Comparison of ENCODE assay signal across 23 cellular contexts in the genomic region with DNA sequence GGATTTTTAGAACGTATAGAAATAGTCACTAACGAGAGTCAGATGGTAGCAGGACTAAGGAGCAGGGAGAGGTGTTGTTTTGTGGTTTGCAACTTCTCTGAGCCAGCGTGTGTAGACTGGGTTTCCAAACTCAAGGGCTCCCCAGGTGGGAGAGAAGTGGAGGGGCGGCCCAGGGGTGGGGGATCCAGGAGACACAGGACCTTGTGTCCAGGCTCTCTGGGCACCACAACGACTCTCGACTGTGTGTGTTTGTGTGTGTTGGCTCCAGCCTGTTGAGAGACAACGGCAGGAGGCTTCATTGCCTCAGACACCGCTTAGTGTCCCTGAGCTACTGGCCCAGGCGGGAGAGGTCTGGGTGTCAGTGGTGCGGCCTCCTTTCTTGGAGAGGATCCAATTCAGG. TPM values are rescaled to one million over a fixed set of nuclear protein-coding genes. Genes with fewer than 3 reads are reported as not detected.
A peak's percentile ranks its signal among the peaks of the same experiment; 100 is the strongest.
DNase-seq lines count a peak whose midpoint lies in the region; FAIRE-seq and TF ChIP-seq lines count a peak whose summit lies in the region.
"Had no signal": no experiment of that assay in that cellular context is flagged by ENCODE, and none has a peak within 500 bp of the region (broad histone marks: within the 10 kb centered on the region; RNA-seq: fewer than 3 reads in every experiment).

No MANE protein-coding gene starts in this region.

- no peak overlapping the region for H2BK120ac ChIP-seq in H1 (replicated peaks; ENCODE audit: low read depth, low read length)
- no peak overlapping the region for H2BK120ac ChIP-seq in neuronal stem cell (ENCODE audit: low read depth, low read length)

- H3K9me3 ChIP-seq in H1 (ENCODE audit: insufficient read depth in 2 of 2, low read depth in 1 of 2, low read length in 1 of 2) = no peaks in the 10 kb centered on the region; a peak in 1 of 4 replicates
- peaks cover 0 to 5% of the 10 kb centered on the region in 2 donors for H3K9me3 ChIP-seq in neuronal stem cell (replicated peaks in 1 of 2; ENCODE audit: control insufficient read depth in 2 of 2, insufficient read depth in 1 of 2, low read depth in 1 of 2, low read length in 2 of 2)

- peak; percentile 28 for DNase-seq in activated effector memory CD4-positive, alpha-beta T cell treated with anti-CD3 and anti-CD28 coated beads, Interleukin-2, amount 50 U/mL, for 16 hours
- no peak for DNase-seq in activated effector memory CD4-positive, alpha-beta T cell treated with Interleukin-2 at 50 U/mL for 16 hours
- DNase-seq in H1 (ENCODE audit: low read depth in 1 of 2, low spot score in 2 of 2) (no peak), neuronal stem cell (ENCODE audit: low spot score) (no peak), ureter (ENCODE audit: low spot score) (peak; percentile 31), RPMI8226 (no peak), NCI-H524 (lab: John Stamatoyannopoulos, UW) (no peak), nucleus accumbens (lab: John Stamatoyannopoulos, UW) (no peak)
- DNase-seq: GOT3, IMR-90, NCI-H1105 treated with DMSO at 0.1 percent for 48 hours, NCI-H2029 treated with DMSO at 0.1 percent for 48 hours, NCI-H2171 treated with DMSO at 0.1 percent for 48 hours, NCI-H526, Right ventricle myocardium superior had no signal

- H3K27me3 ChIP-seq in H1 (replicated peaks in 1 of 4; ENCODE audit: control insufficient read depth in 3 of 4, extremely low read depth in 1 of 4, insufficient read depth in 3 of 4, low read length in 3 of 4) (no peaks in the 10 kb centered on the region), neuronal stem cell (ENCODE audit: control insufficient read depth in 3 of 3, insufficient read depth in 3 of 3, low read depth in 1 of 3, low read length in 3 of 3) (no peaks in the 10 kb centered on the region)

- no peak overlapping the region for H3K14ac ChIP-seq in H1 (ENCODE audit: insufficient read length)
- H3K14ac ChIP-seq in neuronal stem cell (ENCODE audit: low read length) = no peak overlapping the region

- H3K4ac ChIP-seq in H1 (replicated peaks; ENCODE audit: insufficient read length, low read depth, low read length) = no peak overlapping the region
- H3K4ac ChIP-seq in neuronal stem cell (ENCODE audit: low read length) = no peak overlapping the region

- H4K8ac ChIP-seq in H1 (ENCODE audit: extremely low read depth, insufficient read depth, low read length) (0 out of 2 replicates have a peak overlapping the region, but pooled peaks have one; percentile 4), neuronal stem cell (ENCODE audit: low read depth, low read length) (no peak overlapping the region)

- no peak overlapping the region for H2BK12ac ChIP-seq in H1 (ENCODE audit: low read depth, low read length)
- H2BK12ac ChIP-seq in neuronal stem cell (ENCODE audit: low read length) = no peak overlapping the region

- H3K18ac ChIP-seq in H1 (ENCODE audit: extremely low read depth, low read length) (no peak overlapping the region), neuronal stem cell (ENCODE audit: low read length) (peak overlapping the region; percentile 18)

- H3K79me2 ChIP-seq in H1 (ENCODE audit: control insufficient read depth in 1 of 2, insufficient read depth in 2 of 2, low read length in 2 of 2) = no peaks in the 10 kb centered on the region

- TF ChIP-seq POLR2A in H1 (IDR thresholded peaks at IDR 0.05; ENCODE audit: control extremely low read depth in 1 of 2, low read depth in 2 of 2, low read length in 2 of 2) = no peak

- no peak overlapping the region for H2BK5ac ChIP-seq in H1 (ENCODE audit: low read depth, low read length)
- H2BK5ac ChIP-seq in neuronal stem cell (ENCODE audit: low read length) = no peak overlapping the region

- H4K91ac ChIP-seq in H1 (replicated peaks; ENCODE audit: insufficient read length, low read length) = no peak overlapping the region
- H4K91ac ChIP-seq in neuronal stem cell (ENCODE audit: low read depth, low read length, poor library complexity) = no peak overlapping the region

- POLR2A ChIA-PET in H1 (lab: Charles Lee; ENCODE audit: partially characterized antibody) = no interaction called here

- H3K27ac ChIP-seq in H1 (ENCODE audit: low read depth, low read length) = no peak overlapping the region
- no peak overlapping the region for H3K27ac ChIP-seq in neuronal stem cell (replicated peaks; ENCODE audit: low read length)
- H3K27ac ChIP-seq: 22Rv1, C4-2B, KMS-11 had no signal

- no peak overlapping the region for H4K5ac ChIP-seq in H1 (ENCODE audit: insufficient read length, low read depth, low read length)

- H2AFZ ChIP-seq in H1 (ENCODE audit: low read length) = no peak overlapping the region
- H2AFZ ChIP-seq in neuronal stem cell (ENCODE audit: low read length) = no peak overlapping the region

- no peak for TF ChIP-seq RAD21 in H1 (IDR thresholded peaks at IDR 0.05 in 1 of 2, conservative IDR thresholded peaks at IDR 0.05 in 1 of 2; ENCODE audit: low read depth in 2 of 2, low read length in 2 of 2)

- H3K9ac ChIP-seq in H1 (replicated peaks in 1 of 4; ENCODE audit: extremely low read depth in 1 of 4, low read depth in 3 of 4, low read length in 3 of 4) (no peak overlapping the region), neuronal stem cell (ENCODE audit: low read depth, low read length, poor library complexity) (no peak overlapping the region)
- H3K9ac ChIP-seq: KMS-11 had no signal

- H3K36me3 ChIP-seq in H1 (ENCODE audit: control insufficient read depth in 2 of 4, insufficient read depth in 4 of 4, low read length in 3 of 4) (no peaks in the 10 kb centered on the region), neuronal stem cell (replicated peaks in 1 of 2; ENCODE audit: control insufficient read depth in 2 of 2, insufficient read depth in 2 of 2, low read length in 2 of 2) (no peaks in the 10 kb centered on the region)

- H3K23ac ChIP-seq in H1 (ENCODE audit: insufficient read length) = no peak overlapping the region
- H3K23ac ChIP-seq in neuronal stem cell (ENCODE audit: low read depth, low read length, poor library complexity) = no peak overlapping the region

- H3K79me1 ChIP-seq in H1 (ENCODE audit: low read depth, low read length) = no peaks in the 10 kb centered on the region
- H3K79me1 ChIP-seq in neuronal stem cell (ENCODE audit: low read depth, low read length) = no peaks in the 10 kb centered on the region

- TF ChIP-seq CTCF in H1 (IDR thresholded peaks at IDR 0.05; ENCODE audit: control extremely low read depth in 1 of 3, insufficient read depth in 1 of 3, low read depth in 1 of 3, low read length in 3 of 3) = no peak

- no peaks in the 10 kb centered on the region for H4K20me1 ChIP-seq in H1 (replicated peaks in 1 of 2; ENCODE audit: control insufficient read depth in 1 of 2, insufficient read depth in 2 of 2, low read length in 2 of 2)

- no peaks in the 10 kb centered on the region for H3K23me2 ChIP-seq in H1 (ENCODE audit: low read depth, low read length)

- H2AK5ac ChIP-seq in H1 (ENCODE audit: low read depth, low read length) (no peak overlapping the region), neuronal stem cell (ENCODE audit: low read depth, low read length) (no peak overlapping the region)

- no peak for FAIRE-seq in H1 (lab: Jason Lieb, UNC)
- FAIRE-seq: G401.6, GM12892, GM18507 had no signal

- H3K4me1 ChIP-seq in H1 (replicated peaks in 1 of 4; ENCODE audit: control insufficient read depth in 3 of 4, insufficient read depth in 4 of 4, low read length in 3 of 4) (no peaks in the 10 kb centered on the region; a peak in 1 of 7 replicates), neuronal stem cell (ENCODE audit: control insufficient read depth in 2 of 2, insufficient read depth in 1 of 2, low read depth in 1 of 2, low read length in 2 of 2) (no peaks in the 10 kb centered on the region)

- H3K4me3 ChIP-seq in H1 (ENCODE audit: extremely low read depth in 1 of 4, insufficient read depth in 2 of 4, low read depth in 3 of 4, low read length in 4 of 4) = no peak overlapping the region
- H3K4me3 ChIP-seq in neuronal stem cell (ENCODE audit: low read length in 2 of 2) = no peak overlapping the region

- H3K56ac ChIP-seq in H1 (replicated peaks; ENCODE audit: insufficient read length, low read depth, low read length) = no peak overlapping the region

- H2BK20ac ChIP-seq in H1 (ENCODE audit: low read length) = no peak overlapping the region

- H2BK15ac ChIP-seq in H1 (ENCODE audit: low read length) (no peak overlapping the region), neuronal stem cell (ENCODE audit: low read length) (no peak overlapping the region)

- 93% methylated on average over 10 of the region's 10 CpGs; no CpG with 5 or more reads in 1 of the 2 experiments for WGBS in H1 (ENCODE audit: extremely low coverage in 1 of 2, insufficient coverage in 1 of 2, insufficient read length in 1 of 2, insufficient replicate concordance in 2 of 2, low coverage in 1 of 2, low lambda C conversion rate in 2 of 2, missing lambda C conversion rate in 1 of 2), 2 experiments
- no CpG with 5 or more reads among the region's 10 CpGs for WGBS in neuronal stem cell (ENCODE audit: extremely low coverage in 2 of 2, insufficient read length in 2 of 2, insufficient replicate concordance in 1 of 2), 2 donors

- no peak overlapping the region for H3K4me2 ChIP-seq in H1 (ENCODE audit: insufficient read depth in 1 of 2, low read depth in 2 of 2, low read length in 2 of 2)
- no peak overlapping the region for H3K4me2 ChIP-seq in neuronal stem cell (ENCODE audit: insufficient read depth, low read length, poor library complexity, severe bottlenecking)
- H3K4me2 ChIP-seq: KMS-11 had no signal

- CTCF ChIA-PET in H1 (lab: Charles Lee; ENCODE audit: partially characterized antibody) = no interaction called here

- no peak for TF ChIP-seq EP300 in H1 (IDR thresholded peaks at IDR 0.05; ENCODE audit: borderline replicate concordance in 1 of 2, low read depth in 2 of 2, low read length in 2 of 2)

RNA-seq across cellular contexts. Expression of a gene that starts 0.9 kb away (rescaled TPM):
- total RNA-seq in H1 (2021; fragmentation: NEBNext Ultra II Directional; extraction: Animal tissue kit (Norgen Biotek cat#: 25700)) = not detected in 2 replicates
- not detected in 2 replicates for polyA plus RNA-seq in H1 (2011; rRNA removed)
- polyA plus RNA-seq in H1 (2011; cell fraction: cytosol; rRNA removed) = not detected
- not detected for polyA plus RNA-seq in H1 (2011; cell fraction: nucleus; rRNA removed)
- not detected in 4 replicates for polyA plus RNA-seq in H1 (2012, experiment 1 of 2)
- not detected for polyA plus RNA-seq in H1 (2012, experiment 2 of 2)
- not detected for polyA plus RNA-seq in H1 (2013, experiment 1 of 2)
- not detected for polyA plus RNA-seq in H1 (2013, experiment 2 of 2)
- not detected in 2 replicates for polyA minus RNA-seq in H1 (2011; rRNA and poly(A)+ RNA removed)
- not detected for polyA minus RNA-seq in H1 (2011; cell fraction: cytosol; rRNA and poly(A)+ RNA removed)
- polyA minus RNA-seq in H1 (2011; cell fraction: nucleus; rRNA and poly(A)+ RNA removed) = not detected
- not detected for polyA plus RNA-seq in neuronal stem cell (2013, experiment 1 of 2)
- polyA plus RNA-seq in neuronal stem cell (2013, experiment 2 of 2) = not detected
- 3.1 TPM for total RNA-seq in ureter
- total RNA-seq: Daoy, IMR-90, SK-MEL-5 had no signal
- polyA plus RNA-seq: IMR-90 had no signal

RNA-seq across cellular contexts. Expression of a gene that starts 38.0 kb away (rescaled TPM):
- total RNA-seq in H1 (2021; fragmentation: NEBNext Ultra II Directional; extraction: Animal tissue kit (Norgen Biotek cat#: 25700)) = not detected in 2 replicates
- polyA plus RNA-seq in H1 (2011; rRNA removed) = not detected in 2 replicates
- not detected for polyA plus RNA-seq in H1 (2011; cell fraction: cytosol; rRNA removed)
- polyA plus RNA-seq in H1 (2011; cell fraction: nucleus; rRNA removed) = not detected
- polyA plus RNA-seq in H1 (2012, experiment 1 of 2) = not detected in 4 replicates
- not detected for polyA plus RNA-seq in H1 (2012, experiment 2 of 2)
- polyA plus RNA-seq in H1 (2013, experiment 1 of 2) = not detected
- not detected for polyA plus RNA-seq in H1 (2013, experiment 2 of 2)
- not detected in 2 replicates for polyA minus RNA-seq in H1 (2011; rRNA and poly(A)+ RNA removed)
- not detected for polyA minus RNA-seq in H1 (2011; cell fraction: cytosol; rRNA and poly(A)+ RNA removed)
- polyA minus RNA-seq in H1 (2011; cell fraction: nucleus; rRNA and poly(A)+ RNA removed) = not detected
- not detected for polyA plus RNA-seq in neuronal stem cell (2013, experiment 1 of 2)
- polyA plus RNA-seq in neuronal stem cell (2013, experiment 2 of 2) = not detected
- 0.49 TPM for total RNA-seq in ureter
- total RNA-seq: Daoy, IMR-90, SK-MEL-5 had no signal
- polyA plus RNA-seq: IMR-90 had no signal

Comparison
In these comparisons a context has a peak if more than half of its experiments do, and no peak if none do; other contexts are left out.
1. DNase-seq: peak in activated effector memory CD4-positive, alpha-beta T cell treated with anti-CD3 and anti-CD28 coated beads, Interleukin-2, amount 50 U/mL, for 16 hours (single experiment) and ureter (single experiment); none in activated effector memory CD4-positive, alpha-beta T cell treated with Interleukin-2 at 50 U/mL for 16 hours (single experiment), H1 (0 of 2), neuronal stem cell (single experiment), RPMI8226 (single experiment), NCI-H524 (0 of 2) and nucleus accumbens (0 of 56).